ENCODE assay signal across 14 cellular contexts in genomic region chr20:4805663-4806449, GRCh38. TPM values are rescaled to one million over a fixed set of nuclear protein-coding genes. Genes with fewer than 3 reads are reported as not detected.
DNase-seq lines count a peak whose midpoint lies in the region; ATAC-seq and TF ChIP-seq lines count a peak whose summit lies in the region.
"Had no signal": no experiment of that assay in that cellular context is flagged by ENCODE, and none has a peak within 500 bp of the region (broad histone marks: within the 10 kb centered on the region; RNA-seq: fewer than 3 reads in every experiment).

No MANE protein-coding gene starts in this region.

- no peak for TF ChIP-seq POLR2A in upper lobe of left lung (IDR thresholded peaks at IDR 0.05)

- TF ChIP-seq CTCF in upper lobe of left lung (IDR thresholded peaks at IDR 0.05) = no peak

- no peak for DNase-seq in left cardiac atrium
- DNase-seq in Right ventricle myocardium superior = no peak
- no peak for DNase-seq in activated CD8-positive, alpha-beta T cell treated with anti-CD3 and anti-CD28 coated beads, Interleukin-2, amount 10 ng/mL, durations not matched to agents 7 days and 5 days
- DNase-seq in memory B cell (ENCODE audit: low spot score in 2 of 2) = no peak
- no peak for DNase-seq in upper lobe of left lung
- DNase-seq in T1000 (lab: John Stamatoyannopoulos, UW) = no peak
- DNase-seq in NCI-H1048 (lab: John Stamatoyannopoulos, UW) = no peak
- DNase-seq in SW480 (ENCODE audit: low spot score) = no peak
- DNase-seq: DMS 273 treated with DMSO at 0.1 percent for 48 hours, left ventricle myocardium superior, NCI-H1930, NCI-H748 treated with DMSO at 0.1 percent for 48 hours, trophoblast cell had no signal

- no peaks in the 10 kb centered on the region for H3K9me3 Mint-ChIP-seq in activated CD8-positive, alpha-beta T cell treated with anti-CD3 and anti-CD28 coated beads, Interleukin-2, amount 10 ng/mL, durations not matched to agents 7 days and 5 days (ENCODE audit: insufficient read depth)
- H3K9me3 Mint-ChIP-seq in memory B cell = no peaks in the 10 kb centered on the region
- H3K9me3 Mint-ChIP-seq: brain had no signal

- H3K9me3 ChIP-seq in upper lobe of left lung = no peaks in the 10 kb centered on the region

- POLR2A ChIA-PET in activated CD8-positive, alpha-beta T cell treated with anti-CD3 and anti-CD28 coated beads, Interleukin-2, amount 10 ng/mL, durations not matched to agents 7 days and 5 days (lab: Charles Lee) = no interaction called here

- CTCF ChIA-PET in activated CD8-positive, alpha-beta T cell treated with anti-CD3 and anti-CD28 coated beads, Interleukin-2, amount 10 ng/mL, durations not matched to agents 7 days and 5 days (lab: Charles Lee) = no interaction called here

- 73 to 83% methylated on average over 18 of the region's 18 CpGs for WGBS in upper lobe of left lung, 2 donors

- ATAC-seq in left cardiac atrium = peak; percentile 27 to 30
- ATAC-seq in Right ventricle myocardium superior (ENCODE audit: poor library complexity) = no peak
- ATAC-seq in activated CD8-positive, alpha-beta T cell treated with anti-CD3 and anti-CD28 coated beads, Interleukin-2, amount 10 ng/mL, durations not matched to agents 7 days and 5 days = no peak
- peak; percentile 34 for ATAC-seq in memory B cell (ENCODE audit: low read depth)
- no peak for ATAC-seq in upper lobe of left lung (ENCODE audit: low FRiP score in 2 of 2)
- ATAC-seq: left ventricle myocardium superior had no signal

- no peak for TF ChIP-seq EP300 in upper lobe of left lung (IDR thresholded peaks at IDR 0.05)

- H3K27ac Mint-ChIP-seq in activated CD8-positive, alpha-beta T cell treated with anti-CD3 and anti-CD28 coated beads, Interleukin-2, amount 10 ng/mL, durations not matched to agents 7 days and 5 days = peak overlapping the region; percentile 47
- peak overlapping the region; percentile 92 for H3K27ac Mint-ChIP-seq in memory B cell

- intact Hi-C loops in left cardiac atrium (cut with DNase I) = no loop called here
- intact Hi-C loops in Right ventricle myocardium superior (cut with DNase I) = no loop called here

- H3K36me3 ChIP-seq in upper lobe of left lung = peaks cover 0 to 25% (median 3%) of the 10 kb centered on the region in 4 donors

- peaks cover 61% of the 10 kb centered on the region for H3K36me3 Mint-ChIP-seq in activated CD8-positive, alpha-beta T cell treated with anti-CD3 and anti-CD28 coated beads, Interleukin-2, amount 10 ng/mL, durations not matched to agents 7 days and 5 days (ENCODE audit: low read depth)
- peaks cover 42% of the 10 kb centered on the region for H3K36me3 Mint-ChIP-seq in memory B cell

- H3K27me3 ChIP-seq in upper lobe of left lung = no peaks in the 10 kb centered on the region

- H3K4me1 ChIP-seq in upper lobe of left lung = peaks cover 32 to 50% (median 37%) of the 10 kb centered on the region in 4 donors

- no peaks in the 10 kb centered on the region for H3K27me3 Mint-ChIP-seq in activated CD8-positive, alpha-beta T cell treated with anti-CD3 and anti-CD28 coated beads, Interleukin-2, amount 10 ng/mL, durations not matched to agents 7 days and 5 days (ENCODE audit: low read depth)
- H3K27me3 Mint-ChIP-seq in memory B cell = no peaks in the 10 kb centered on the region
- H3K27me3 Mint-ChIP-seq: brain had no signal

- no peak overlapping the region for H3K4me3 Mint-ChIP-seq in activated CD8-positive, alpha-beta T cell treated with anti-CD3 and anti-CD28 coated beads, Interleukin-2, amount 10 ng/mL, durations not matched to agents 7 days and 5 days
- no peak overlapping the region for H3K4me3 Mint-ChIP-seq in memory B cell
- H3K4me3 Mint-ChIP-seq: brain had no signal

- H3K27ac ChIP-seq in upper lobe of left lung = peak overlapping the region; percentile 20 to 72 (median 43)

- H3K4me3 ChIP-seq in upper lobe of left lung = no peak overlapping the region

- H3K4me1 Mint-ChIP-seq in activated CD8-positive, alpha-beta T cell treated with anti-CD3 and anti-CD28 coated beads, Interleukin-2, amount 10 ng/mL, durations not matched to agents 7 days and 5 days (ENCODE audit: low read depth) = peaks cover 39% of the 10 kb centered on the region
- peaks cover 52% of the 10 kb centered on the region for H3K4me1 Mint-ChIP-seq in memory B cell

RNA-seq across cellular contexts. Expression of gene RASSF2, which starts 17.6 kb away (rescaled TPM):
- total RNA-seq in left cardiac atrium (1 to 10 TPM; 7.5 to 9.7 TPM), Right ventricle myocardium superior (3.5 TPM), upper lobe of left lung (10 to 100 TPM; 23.4 to 46.4 (median 34.6) TPM)
- total RNA-seq in activated CD8-positive, alpha-beta T cell treated with anti-CD3 and anti-CD28 coated beads, Interleukin-2, amount 10 ng/mL, durations not matched to agents 7 days and 5 days = 10 to 100 TPM; 57.7 to 58.4 TPM

Comparison
In these comparisons a context has a peak if more than half of its experiments do, and no peak if none do; other contexts are left out.
1. ATAC-seq: peak in left cardiac atrium (2 of 2) and memory B cell (single experiment); none in Right ventricle myocardium superior (single experiment), activated CD8-positive, alpha-beta T cell treated with anti-CD3 and anti-CD28 coated beads, Interleukin-2, amount 10 ng/mL, durations not matched to agents 7 days and 5 days (single experiment) and upper lobe of left lung (0 of 2).